Comparison of ENCODE assay signal across 8 cellular contexts in the genomic region with DNA sequence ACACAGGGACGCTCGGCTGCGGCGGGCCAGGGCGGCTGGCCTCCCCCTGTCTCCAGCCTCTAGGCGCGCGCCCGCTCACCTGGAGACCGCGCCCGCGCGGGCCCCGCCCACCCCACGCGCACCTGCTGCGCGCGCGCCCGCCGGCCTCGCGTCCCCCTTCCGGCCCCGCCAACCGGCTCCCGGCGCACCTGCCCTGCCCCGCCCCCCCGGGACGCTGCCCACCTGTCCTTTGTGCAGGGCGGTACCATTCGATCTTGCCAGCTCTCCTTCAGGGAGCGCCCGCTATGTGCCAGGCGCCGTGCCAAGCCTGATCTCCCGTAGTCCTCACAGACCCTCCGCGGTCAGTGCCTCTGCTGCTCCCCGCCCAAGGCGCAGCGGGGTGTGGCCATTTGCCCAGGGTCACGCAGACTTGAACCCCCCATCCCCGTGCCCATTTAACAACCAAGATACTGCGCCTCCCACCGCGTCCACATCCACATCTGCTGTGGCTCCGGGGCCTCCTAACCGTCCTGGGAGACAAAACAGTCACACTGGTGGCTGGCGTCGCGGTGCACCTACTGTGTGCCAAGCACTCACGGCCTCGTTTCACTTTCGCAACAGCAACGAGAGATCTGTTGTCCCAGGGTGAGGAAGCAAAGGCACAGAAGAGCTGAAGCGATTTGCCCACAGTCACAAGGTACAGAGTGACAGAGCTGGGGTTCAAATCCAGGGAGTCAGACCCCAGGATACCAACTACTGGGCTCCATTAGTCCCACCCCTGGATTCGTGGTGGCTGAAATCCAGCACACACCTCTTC. TPM values are rescaled to one million over a fixed set of nuclear protein-coding genes. Genes with fewer than 3 reads are reported as not detected.
DNase-seq lines count a peak whose midpoint lies in the region; ATAC-seq, FAIRE-seq and TF ChIP-seq lines count a peak whose summit lies in the region.

No MANE protein-coding gene starts in this region.

- dilution Hi-C loops in keratinocyte (cut with MboI; ENCODE audit: extremely low pct_ligation_motif_present, low sequenced_read_pairs), result no loop called here

- ATAC-seq in GM18868 (IDR thresholded peaks at IDR 0.05; ENCODE audit: unreplicated experiment), result peak; percentile 26
- peak; percentile 2 for ATAC-seq in stimulated activated effector memory CD8-positive, alpha-beta T cell treated with anti-CD3 and anti-CD28 coated beads, Interleukin-12 subunit alpha, Interleukin-12 subunit beta, amount 100 ng/mL, for 72 hours

- peaks cover 40% of the 10 kb centered on the region for H3K36me3 Mint-ChIP-seq in stimulated activated effector memory CD8-positive, alpha-beta T cell treated with anti-CD3 and anti-CD28 coated beads, Interleukin-12 subunit alpha, Interleukin-12 subunit beta, amount 100 ng/mL, for 72 hours

- H4K20me1 ChIP-seq in KMS-11 (ENCODE audit: insufficient read depth) (no peaks in the 10 kb centered on the region), SU-DHL-6 (ENCODE audit: low read depth, low read length) (no peaks in the 10 kb centered on the region), keratinocyte (ENCODE audit: control insufficient read depth, extremely low read depth, insufficient read depth, low read length) (peaks cover 3% of the 10 kb centered on the region)

- H3K27me3 ChIP-seq in KMS-11 (ENCODE audit: insufficient read depth, low read depth), result no peaks in the 10 kb centered on the region
- H3K27me3 ChIP-seq in SU-DHL-6 (ENCODE audit: low read length), result no peaks in the 10 kb centered on the region
- H3K27me3 ChIP-seq in ascending aorta, result peaks cover 7% of the 10 kb centered on the region
- H3K27me3 ChIP-seq in keratinocyte (ENCODE audit: control insufficient read depth, extremely low read depth, insufficient read depth, low read length), result peaks cover 20% of the 10 kb centered on the region
- peaks cover 65% of the 10 kb centered on the region for H3K27me3 ChIP-seq in SJCRH30

- H3K9me1 ChIP-seq in keratinocyte (ENCODE audit: control insufficient read depth, extremely low read depth, insufficient read depth, low read length), result no peaks in the 10 kb centered on the region

- H3K4me1 ChIP-seq in KMS-11 (ENCODE audit: low read depth, poor library complexity, severe bottlenecking) (peaks cover 55% of the 10 kb centered on the region), ascending aorta (peaks cover 4 to 6% of the 10 kb centered on the region in 2 donors), keratinocyte (ENCODE audit: control insufficient read depth, extremely low read depth, insufficient read depth, low read length) (peaks cover 15% of the 10 kb centered on the region), SJCRH30 (peaks cover 12% of the 10 kb centered on the region)

- H3K9me2 ChIP-seq in SU-DHL-6 (replicated peaks; ENCODE audit: insufficient read depth, low read length), result no peaks in the 10 kb centered on the region

- H3K9ac ChIP-seq in KMS-11 (peak overlapping the region; percentile 67), SU-DHL-6 (ENCODE audit: low read length) (peak overlapping the region; percentile 24; the same call in 1 of the 2 replicates), keratinocyte (ENCODE audit: control insufficient read depth, extremely low read depth, insufficient read depth, low read length) (no peak overlapping the region)

- H3K4me2 ChIP-seq in KMS-11 (peak overlapping the region; percentile 46), SU-DHL-6 (ENCODE audit: low read depth, low read length, poor library complexity, severe bottlenecking) (peak overlapping the region; percentile 44), keratinocyte (ENCODE audit: control insufficient read depth, extremely low read depth, insufficient read depth, low read depth, low read length) (peak overlapping the region; percentile 10)

- H2AFZ ChIP-seq in KMS-11 (ENCODE audit: low read depth) (peak overlapping the region; percentile 84), SU-DHL-6 (ENCODE audit: low read depth, low read length, severe bottlenecking) (no peak overlapping the region), keratinocyte (ENCODE audit: control insufficient read depth, low read length) (no peak overlapping the region)

- H3K36me3 ChIP-seq in KMS-11 (ENCODE audit: insufficient read depth) (no peaks in the 10 kb centered on the region), SU-DHL-6 (ENCODE audit: low read length) (no peaks in the 10 kb centered on the region), ascending aorta (no peaks in the 10 kb centered on the region), keratinocyte (ENCODE audit: control insufficient read depth in 2 of 2, extremely low read depth in 1 of 2, insufficient read depth in 2 of 2, low read length in 2 of 2) (no peaks in the 10 kb centered on the region), SJCRH30 (no peaks in the 10 kb centered on the region)

- H3F3A ChIP-seq in SU-DHL-6 (ENCODE audit: insufficient read depth), result peaks cover 3% of the 10 kb centered on the region; the same call in 1 of the 2 replicates

- intact Hi-C loops in ascending aorta (cut with DNase I), result no loop called here

- no peak for TF ChIP-seq CTCF in KMS-11 (conservative IDR thresholded peaks at IDR 0.05; ENCODE audit: low read depth, low read length)
- TF ChIP-seq CTCF in SU-DHL-6 (IDR thresholded peaks at IDR 0.05; ENCODE audit: insufficient read depth, low read length, poor library complexity, severe bottlenecking), result no peak
- TF ChIP-seq CTCF in ascending aorta (IDR thresholded peaks at IDR 0.05), result no peak
- no peak for TF ChIP-seq CTCF in keratinocyte (optimal IDR thresholded peaks at IDR 0.05 in 1 of 3, IDR thresholded peaks at IDR 0.05 in 1 of 3, conservative IDR thresholded peaks at IDR 0.05 in 1 of 3; ENCODE audit: extremely low read depth in 1 of 3, insufficient read depth in 2 of 3, low read length in 3 of 3)

- H3K9me3 ChIP-seq in SU-DHL-6 (ENCODE audit: insufficient read depth, low read length) (no peaks in the 10 kb centered on the region), ascending aorta (no peaks in the 10 kb centered on the region), keratinocyte (ENCODE audit: control insufficient read depth, low read depth, low read length) (no peaks in the 10 kb centered on the region), SJCRH30 (replicated peaks) (no peaks in the 10 kb centered on the region)

- H3K27ac Mint-ChIP-seq in stimulated activated effector memory CD8-positive, alpha-beta T cell treated with anti-CD3 and anti-CD28 coated beads, Interleukin-12 subunit alpha, Interleukin-12 subunit beta, amount 100 ng/mL, for 72 hours, result peak overlapping the region; percentile 99

- no peaks in the 10 kb centered on the region for H3K9me3 Mint-ChIP-seq in stimulated activated effector memory CD8-positive, alpha-beta T cell treated with anti-CD3 and anti-CD28 coated beads, Interleukin-12 subunit alpha, Interleukin-12 subunit beta, amount 100 ng/mL, for 72 hours

- H3K27ac ChIP-seq in KMS-11, result peak overlapping the region; percentile 77
- H3K27ac ChIP-seq in SU-DHL-6 (ENCODE audit: low read depth, low read length), result no peak overlapping the region
- no peak overlapping the region for H3K27ac ChIP-seq in ascending aorta
- H3K27ac ChIP-seq in keratinocyte (ENCODE audit: control insufficient read depth, insufficient read depth, low read length), result no peak overlapping the region
- H3K27ac ChIP-seq in SJCRH30, result no peak overlapping the region

- H3K4me3 ChIP-seq in KMS-11 (IDR thresholded peaks at IDR 0.05; ENCODE audit: insufficient read depth, low read depth, low read length), result no peak overlapping the region
- H3K4me3 ChIP-seq in SU-DHL-6 (ENCODE audit: insufficient read depth, low read length, poor library complexity, severe bottlenecking), result peak overlapping the region; percentile 36
- peak overlapping the region; percentile 50 to 67 for H3K4me3 ChIP-seq in ascending aorta
- no peak overlapping the region for H3K4me3 ChIP-seq in keratinocyte (ENCODE audit: control insufficient read depth in 2 of 3, extremely low read depth in 1 of 3, insufficient read depth in 2 of 3, low read depth in 1 of 3, low read length in 3 of 3)
- no peak overlapping the region for H3K4me3 ChIP-seq in SJCRH30

- H3K79me2 ChIP-seq in KMS-11 (ENCODE audit: insufficient read depth, low read depth) (no peaks in the 10 kb centered on the region; the same call in 1 of the 2 replicates), SU-DHL-6 (ENCODE audit: insufficient read depth, low read length) (no peaks in the 10 kb centered on the region), keratinocyte (ENCODE audit: control insufficient read depth, insufficient read depth, low read length) (no peaks in the 10 kb centered on the region)

- H3K4me3 Mint-ChIP-seq in stimulated activated effector memory CD8-positive, alpha-beta T cell treated with anti-CD3 and anti-CD28 coated beads, Interleukin-12 subunit alpha, Interleukin-12 subunit beta, amount 100 ng/mL, for 72 hours, result peak overlapping the region; percentile 99

- no peak for FAIRE-seq in keratinocyte (lab: Jason Lieb, UNC)

- DNase-seq in ascending aorta (ENCODE audit: low spot score in 2 of 2) (no peak), keratinocyte (ENCODE audit: low read depth, low spot score) (no peak), SJCRH30 (no peak), glomerular visceral epithelial cell (ENCODE audit: extremely low spot score) (no peak)
- DNase-seq in stimulated activated effector memory CD8-positive, alpha-beta T cell treated with anti-CD3 and anti-CD28 coated beads, Interleukin-12 subunit alpha, Interleukin-12 subunit beta, amount 100 ng/mL, for 72 hours (ENCODE audit: low spot score in 2 of 2), result peak in 1 of 2 donors; percentile 74

- peaks cover 66% of the 10 kb centered on the region for H3K4me1 Mint-ChIP-seq in stimulated activated effector memory CD8-positive, alpha-beta T cell treated with anti-CD3 and anti-CD28 coated beads, Interleukin-12 subunit alpha, Interleukin-12 subunit beta, amount 100 ng/mL, for 72 hours

RNA-seq across cellular contexts. Expression of a gene that starts 48.1 kb away (rescaled TPM):
- total RNA-seq in ascending aorta, result 19.8 TPM
- 1.0 to 2.0 TPM (median 1.1 TPM) in 3 replicates for polyA plus RNA-seq in keratinocyte
- polyA plus RNA-seq in keratinocyte (2011; ENCODE audit: low read depth), result 2.6 TPM
- polyA plus RNA-seq in keratinocyte (2011; cell fraction: cytosol; rRNA removed), result 1.8 and 3.4 TPM in 2 replicates
- 4.6 and 6.0 TPM in 2 replicates for polyA plus RNA-seq in keratinocyte (2011; cell fraction: nucleus; rRNA removed)
- 2.1 and 2.4 TPM in 2 replicates for polyA plus RNA-seq in keratinocyte (2012; ENCODE audit: low replicate concordance)
- polyA minus RNA-seq in keratinocyte, result 1.0 to 9.8 TPM (median 1.1 TPM) in 3 replicates
- polyA minus RNA-seq in keratinocyte (2011; cell fraction: cytosol; rRNA and poly(A)+ RNA removed), result 3.1 TPM
- 3.1 and 4.2 TPM in 2 replicates for polyA minus RNA-seq in keratinocyte (2011; cell fraction: nucleus; rRNA and poly(A)+ RNA removed)
- 2.4 and 2.5 TPM in 2 replicates for total RNA-seq in SJCRH30 (2014; rRNA removed; shearing (Covaris generic))

Comparison
In these comparisons a context has a peak if more than half of its experiments do, and no peak if none do; other contexts are left out.
1. H3K4me3 ChIP-seq: peak in SU-DHL-6 (single experiment) and ascending aorta (2 of 2); none in KMS-11 (single experiment), keratinocyte (0 of 3) and SJCRH30 (single experiment).
2. Peak in every context shown above with its lines, with median percentiles within 50 percentile points of each other: H3K4me2 ChIP-seq.